9 cellular contexts compared by ENCODE assay signal in the genomic region with DNA sequence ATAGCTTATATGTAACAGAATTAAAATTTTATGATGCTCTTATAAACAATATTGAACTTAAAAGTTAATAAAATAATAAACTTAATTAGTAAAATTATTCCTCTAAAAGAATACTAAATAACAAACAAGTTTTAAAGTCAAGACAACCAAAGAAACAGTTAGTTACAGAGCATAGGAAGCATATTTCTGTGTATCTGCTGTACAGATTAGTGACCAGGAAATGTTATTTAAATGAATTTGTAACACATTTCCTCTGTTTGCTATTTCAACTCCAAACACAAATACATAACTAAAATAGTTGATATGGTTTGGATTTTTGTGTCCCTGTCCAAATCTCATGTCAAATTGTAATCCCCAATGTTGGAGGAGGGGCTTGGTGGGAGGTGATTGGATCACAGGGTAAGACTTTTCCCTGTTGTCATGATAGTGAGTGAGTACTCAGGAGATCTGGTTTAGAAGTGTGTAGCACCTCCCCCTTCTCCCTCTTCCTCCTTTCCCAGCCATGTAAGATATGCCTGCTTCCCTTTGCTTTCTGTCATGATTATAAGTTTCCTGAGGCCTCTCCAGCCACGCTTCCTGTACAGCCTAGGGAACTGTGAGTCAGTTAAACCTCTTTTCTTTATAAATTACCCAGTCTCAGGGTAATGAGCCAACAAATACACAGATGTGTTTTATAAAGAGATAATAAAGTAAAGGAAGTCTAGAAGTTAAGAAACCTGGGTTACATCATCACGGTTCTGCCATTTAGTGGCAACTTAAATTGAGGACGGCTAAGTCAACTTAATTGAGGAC. TPM values are rescaled to one million over a fixed set of nuclear protein-coding genes. Genes with fewer than 3 reads are reported as not detected.
DNase-seq lines count a peak whose midpoint lies in the region; ATAC-seq and TF ChIP-seq lines count a peak whose summit lies in the region.
"Had no signal": no experiment of that assay in that cellular context is flagged by ENCODE, and none has a peak within 500 bp of the region (broad histone marks: within the 10 kb centered on the region; RNA-seq: fewer than 3 reads in every experiment).

No MANE protein-coding gene starts in this region.

- TF ChIP-seq CTCF in Panc1 (IDR thresholded peaks at IDR 0.05) = no peak
- TF ChIP-seq CTCF in psoas muscle (IDR thresholded peaks at IDR 0.05) = no peak

- H3K4me3 ChIP-seq in Panc1 (ENCODE audit: low read depth in 2 of 2, low read length in 2 of 2) (no peak overlapping the region), psoas muscle (no peak overlapping the region)

- H3K27ac ChIP-seq in Panc1 (ENCODE audit: low read length) (peak overlapping the region; percentile 30; the same call in 1 of the 2 replicates), psoas muscle (peak overlapping the region; percentile 54)

- H3K9me3 ChIP-seq in Panc1 (ENCODE audit: control insufficient read depth, insufficient read depth, low read depth, low read length) (no peaks in the 10 kb centered on the region), psoas muscle (no peaks in the 10 kb centered on the region)

- no peaks in the 10 kb centered on the region for H3K27me3 ChIP-seq in Panc1 (ENCODE audit: control insufficient read depth, insufficient read depth, low read length)
- H3K27me3 ChIP-seq in psoas muscle (ENCODE audit: insufficient read depth in 3 of 3, low read length in 2 of 3) = no peaks in the 10 kb centered on the region

- intact Hi-C loops in Panc1 (cut with micrococcal nuclease; ENCODE audit: unreplicated experiment) (no loop called here), psoas muscle (cut with DNase I) (loop anchor here in 1 of 2 donors (5.0 kb wide), 1 partner anchor 35 kb away; no protein-coding TSS in a partner anchor)

- BruUV-seq in Panc1 (replicated peaks; lab: Mats Ljungman, UMichigan) = no TSS peak

- CTCF ChIA-PET in Panc1 (lab: Charles Lee) = no interaction called here

- H3K4me1 ChIP-seq in Panc1 (ENCODE audit: control insufficient read depth, insufficient read depth, low read length) = peaks cover 11% of the 10 kb centered on the region
- H3K4me1 ChIP-seq in psoas muscle = peaks cover 87% of the 10 kb centered on the region

- DNase-seq in HCEC 1CT = peak; percentile 12
- no peak for DNase-seq in Panc1 (ENCODE audit: low read depth, low spot score)
- peak; percentile 66 for DNase-seq in glomerular endothelial cell (ENCODE audit: extremely low read depth, low read depth, low spot score)
- DNase-seq in psoas muscle = no peak
- DNase-seq in activated CD8-positive, alpha-beta memory T cell treated with anti-CD3 and anti-CD28 coated beads for 24 hours = no peak
- DNase-seq in NCI-H524 treated with DMSO at 0.1 percent for 48 hours (lab: John Stamatoyannopoulos, UW) = no peak
- DNase-seq: stimulated activated CD8-positive, alpha-beta memory T cell treated with anti-CD3 and anti-CD28 coated beads, Interleukin-4, amount 100 ng/mL, for 48 hours had no signal

- in situ Hi-C loops in Panc1 (cut with HindIII; ENCODE audit: low pct_unique_long_range_greater_than_20kb, low sequenced_read_pairs) = no loop called here

- H3K36me3 ChIP-seq in Panc1 (ENCODE audit: control insufficient read depth, insufficient read depth, low read length) (no peaks in the 10 kb centered on the region), psoas muscle (ENCODE audit: insufficient read depth in 1 of 2, low read depth in 1 of 2) (no peaks in the 10 kb centered on the region)

- POLR2A ChIA-PET in Panc1 (lab: Charles Lee) = no interaction called here

- ATAC-seq in Panc1 = peak; percentile 60
- peak in 1 of 4 donors; percentile 16 for ATAC-seq in psoas muscle
- no peak for ATAC-seq in HG02852 (IDR thresholded peaks at IDR 0.05; ENCODE audit: unreplicated experiment)
- no peak for ATAC-seq in GM18870 (IDR thresholded peaks at IDR 0.05; ENCODE audit: unreplicated experiment)

- 54 to 69% (median 67%) methylated on average over 3 of the region's 3 CpGs for WGBS in psoas muscle, 3 donors

RNA-seq across cellular contexts. Expression of a gene that starts 51.8 kb away (rescaled TPM):
- total RNA-seq in Panc1 (2021; ENCODE audit: unreplicated experiment) (47.9 TPM), glomerular endothelial cell (30.8 and 47.4 TPM in 2 replicates), psoas muscle (10 to 100 TPM; 59.9 to 80.1 (median 62.4) TPM)
- polyA plus RNA-seq in Panc1 (2012; ENCODE audit: insufficient read length) = 12.2 TPM
- 10 to 100 TPM; 12.1 to 84.4 (median 25.8) TPM for polyA plus RNA-seq in psoas muscle

Comparison
In these comparisons a context has a peak if more than half of its experiments do, and no peak if none do; other contexts are left out.
1. DNase-seq: peak in HCEC 1CT (single experiment) and glomerular endothelial cell (single experiment); none in Panc1 (single experiment), psoas muscle (0 of 2), activated CD8-positive, alpha-beta memory T cell treated with anti-CD3 and anti-CD28 coated beads for 24 hours (single experiment) and NCI-H524 treated with DMSO at 0.1 percent for 48 hours (single experiment).